Comparison of ENCODE assay signal across 16 cellular contexts in the genomic region with DNA sequence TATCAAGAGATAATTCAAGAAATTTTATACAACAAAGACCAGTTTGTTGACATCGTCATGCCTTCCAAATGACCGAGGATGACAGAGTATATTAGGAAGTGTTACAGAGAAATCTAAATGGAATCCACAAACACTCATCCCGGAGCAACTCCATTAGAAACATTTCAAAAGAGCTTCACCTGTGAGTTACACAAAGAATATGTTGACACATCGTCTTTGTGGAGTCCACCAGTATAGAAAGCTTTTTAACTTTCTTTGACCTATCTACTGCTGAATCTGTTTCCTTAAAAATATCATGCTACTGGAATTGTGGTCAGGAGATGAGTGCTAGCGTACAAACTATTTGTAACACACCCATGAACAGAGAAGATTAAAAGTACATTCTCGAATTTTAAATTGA.
"Had no signal": no experiment of that assay in that cellular context is flagged by ENCODE, and none has a peak within 500 bp of the region (broad histone marks: within the 10 kb centered on the region; RNA-seq: fewer than 3 reads in every experiment).

No MANE protein-coding gene starts in this region.

- ATAC-seq: activated CD8-positive, alpha-beta T cell treated with anti-CD3 and anti-CD28 coated beads for 36 hours; activated T-helper 17 cell treated with anti-CD3 and anti-CD28 coated beads, Interleukin-2, amount 50 U/mL, for 72 hours; esophagus mucosa; lower lobe of right lung; natural killer cell; pancreas; sciatic nerve; stimulated activated naive B cell treated with anti-CD40 and anti-IgM and Interleukin-4, amounts not matched to agents 10 μg/mL and 1 μg/mL and 100 μg/mL, for 72 hours had no signal

- H3K27ac ChIP-seq: lower lobe of right lung, neutrophil, pancreas had no signal

- H3K4me1 ChIP-seq: lower lobe of right lung, pancreas had no signal

- DNase-seq: activated B cell treated with CpG ODN at 0.5 μM for 24 hours; activated CD4-positive, alpha-beta T cell treated with anti-CD3 and anti-CD28 coated beads, Interleukin-2, amount 10 ng/mL, durations not matched to agents 24 days and 14 days; activated CD8-positive, alpha-beta T cell treated with anti-CD3 and anti-CD28 coated beads for 36 hours; activated naive CD4-positive, alpha-beta T cell; activated naive CD8-positive, alpha-beta T cell treated with anti-CD3 and anti-CD28 coated beads for 36 hours; activated T-cell treated with anti-CD3 and anti-CD28 coated beads, Interleukin-2, amount 50 U/mL, for 1 hour; cortex of kidney; effector CD4-positive, alpha-beta T cell; lower lobe of right lung; natural killer cell; pancreas; stimulated activated naive B cell treated with anti-CD40 and anti-IgM and Interleukin-4, amounts not matched to agents 10 μg/mL and 1 μg/mL and 100 μg/mL, for 72 hours had no signal

- H3K4me3 ChIP-seq: lower lobe of right lung, pancreas had no signal

- H3K27me3 ChIP-seq: neutrophil, pancreas had no signal

- H3K9me3 ChIP-seq: lower lobe of right lung, neutrophil, pancreas had no signal
